In genomic region chr17:74433421-74434121, GRCh38 we compare ENCODE assay signal across 12 cellular contexts. TPM values are rescaled to one million over a fixed set of nuclear protein-coding genes. Genes with fewer than 3 reads are reported as not detected.
DNase-seq lines count a peak whose midpoint lies in the region; ATAC-seq and TF ChIP-seq lines count a peak whose summit lies in the region.
"Had no signal": no experiment of that assay in that cellular context is flagged by ENCODE, and none has a peak within 500 bp of the region (broad histone marks: within the 10 kb centered on the region; RNA-seq: fewer than 3 reads in every experiment).

No MANE protein-coding gene starts in this region.

- peaks cover 44% of the 10 kb centered on the region for H3K4me1 Mint-ChIP-seq in brain

- H3K27me3 Mint-ChIP-seq in brain: peaks cover 75% of the 10 kb centered on the region

- peaks cover 13% of the 10 kb centered on the region for H3K36me3 Mint-ChIP-seq in brain
- H3K36me3 Mint-ChIP-seq: CD4-positive, alpha-beta memory T cell had no signal

- no peak for ATAC-seq in HG02623 (IDR thresholded peaks at IDR 0.05; ENCODE audit: unreplicated experiment)

- TF ChIP-seq CTCF in brain (conservative IDR thresholded peaks at IDR 0.05): no peak

- peaks cover 3 to 14% (median 10%) of the 10 kb centered on the region in 5 experiments for H3K9me3 Mint-ChIP-seq in brain

- peak overlapping the region; percentile 57 to 90 (median 79) for H3K4me3 Mint-ChIP-seq in brain
- H3K4me3 Mint-ChIP-seq: HFFc6 had no signal

- DNase-seq in ELF-1 (ENCODE audit: low read depth, low spot score) (peak; percentile 86), islet precursor cell (peak; percentile 87), renal cortical epithelial cell (ENCODE audit: low read depth) (peak; percentile 56), KG1 (lab: John Stamatoyannopoulos, UW) (no peak), LoVo (ENCODE audit: low spot score) (no peak), NCI-H1105 (lab: John Stamatoyannopoulos, UW) (no peak)
- DNase-seq: CD4-positive, alpha-beta memory T cell; HFFc6; NCI-H2171 treated with DMSO at 0.1 percent for 48 hours had no signal

- peak overlapping the region in 3 of 5 experiments; percentile 58 to 73 (median 71) for H3K27ac Mint-ChIP-seq in brain
- H3K27ac Mint-ChIP-seq: CD4-positive, alpha-beta memory T cell; HFFc6; stimulated activated naive CD8-positive, alpha-beta T cell treated with anti-CD3 and anti-CD28 coated beads, Interleukin-15, Interleukin-2, amounts not matched to agents 100 ng/mL and 50 ng/mL, for 24 hours had no signal

RNA-seq across cellular contexts. Expression of gene GPRC5C, which starts 1.7 kb away (rescaled TPM):
- polyA plus RNA-seq in brain (ENCODE audit: insufficient read depth, low read depth, low replicate concordance): 63.8 TPM
- total RNA-seq in renal cortical epithelial cell: 91.0 and 345 TPM in 2 replicates
- total RNA-seq: CD4-positive, alpha-beta memory T cell; HFFc6 had no signal
- polyA plus RNA-seq: CD4-positive, alpha-beta memory T cell had no signal

RNA-seq across cellular contexts. Expression of gene CD300A, which starts 32.9 kb away (rescaled TPM):
- 3.5 TPM for polyA plus RNA-seq in brain (ENCODE audit: insufficient read depth, low read depth, low replicate concordance)
- total RNA-seq in renal cortical epithelial cell: 0.05 TPM in 1 of 2 replicates, not detected in the other
- total RNA-seq: HFFc6 had no signal

Comparison
In these comparisons a context has a peak if more than half of its experiments do, and no peak if none do; other contexts are left out.
1. DNase-seq: peak in ELF-1 (single experiment), islet precursor cell (single experiment) and renal cortical epithelial cell (single experiment); none in KG1 (single experiment), LoVo (single experiment) and NCI-H1105 (single experiment).